In the genomic region with DNA sequence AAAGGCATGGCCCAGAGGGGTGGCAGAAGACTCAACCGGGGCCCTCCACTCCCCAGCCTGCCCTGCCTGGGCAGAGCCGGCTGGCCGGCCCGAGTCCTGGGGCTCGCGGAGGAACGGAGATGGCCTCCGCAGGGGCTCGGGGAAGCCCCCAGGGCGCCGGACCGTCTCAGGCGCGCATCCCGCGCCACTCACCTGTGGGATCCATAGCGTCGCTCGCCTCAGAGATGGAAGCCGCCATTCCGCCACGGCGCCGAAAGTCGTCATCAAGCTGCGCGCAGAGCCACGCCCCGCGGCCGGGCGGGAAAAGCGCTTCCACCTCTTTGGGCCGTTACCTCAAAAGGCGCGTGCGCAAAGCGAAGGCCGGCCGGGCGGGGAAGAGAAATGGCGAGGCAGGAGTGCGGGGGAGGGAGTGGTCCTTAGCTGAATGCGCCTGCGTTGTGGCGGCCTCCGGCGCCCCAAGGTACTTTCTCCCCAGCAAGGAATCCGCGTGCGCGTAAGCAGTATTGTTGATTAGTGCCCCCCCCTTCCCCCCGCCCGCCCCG, we compare ENCODE assay signal across 1 cellular context.
TF ChIP-seq lines count a peak whose summit lies in the region.

A gene with protein sequence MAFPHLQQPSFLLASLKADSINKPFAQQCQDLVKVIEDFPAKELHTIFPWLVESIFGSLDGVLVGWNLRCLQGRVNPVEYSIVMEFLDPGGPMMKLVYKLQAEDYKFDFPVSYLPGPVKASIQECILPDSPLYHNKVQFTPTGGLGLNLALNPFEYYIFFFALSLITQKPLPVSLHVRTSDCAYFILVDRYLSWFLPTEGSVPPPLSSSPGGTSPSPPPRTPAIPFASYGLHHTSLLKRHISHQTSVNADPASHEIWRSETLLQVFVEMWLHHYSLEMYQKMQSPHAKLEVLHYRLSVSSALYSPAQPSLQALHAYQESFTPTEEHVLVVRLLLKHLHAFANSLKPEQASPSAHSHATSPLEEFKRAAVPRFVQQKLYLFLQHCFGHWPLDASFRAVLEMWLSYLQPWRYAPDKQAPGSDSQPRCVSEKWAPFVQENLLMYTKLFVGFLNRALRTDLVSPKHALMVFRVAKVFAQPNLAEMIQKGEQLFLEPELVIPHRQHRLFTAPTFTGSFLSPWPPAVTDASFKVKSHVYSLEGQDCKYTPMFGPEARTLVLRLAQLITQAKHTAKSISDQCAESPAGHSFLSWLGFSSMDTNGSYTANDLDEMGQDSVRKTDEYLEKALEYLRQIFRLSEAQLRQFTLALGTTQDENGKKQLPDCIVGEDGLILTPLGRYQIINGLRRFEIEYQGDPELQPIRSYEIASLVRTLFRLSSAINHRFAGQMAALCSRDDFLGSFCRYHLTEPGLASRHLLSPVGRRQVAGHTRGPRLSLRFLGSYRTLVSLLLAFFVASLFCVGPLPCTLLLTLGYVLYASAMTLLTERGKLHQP (minus strand): TSS at position 265 of the 542 bp plus-strand sequence. CDS start 5,010 bp downstream, outside the sequence.

TF ChIP-seq in HepG2, 621 proteins besides CTCF, POLR2A, EP300 and RAD21 (continued from another document and continues in another):
- TF ChIP-seq, protein P1, sequence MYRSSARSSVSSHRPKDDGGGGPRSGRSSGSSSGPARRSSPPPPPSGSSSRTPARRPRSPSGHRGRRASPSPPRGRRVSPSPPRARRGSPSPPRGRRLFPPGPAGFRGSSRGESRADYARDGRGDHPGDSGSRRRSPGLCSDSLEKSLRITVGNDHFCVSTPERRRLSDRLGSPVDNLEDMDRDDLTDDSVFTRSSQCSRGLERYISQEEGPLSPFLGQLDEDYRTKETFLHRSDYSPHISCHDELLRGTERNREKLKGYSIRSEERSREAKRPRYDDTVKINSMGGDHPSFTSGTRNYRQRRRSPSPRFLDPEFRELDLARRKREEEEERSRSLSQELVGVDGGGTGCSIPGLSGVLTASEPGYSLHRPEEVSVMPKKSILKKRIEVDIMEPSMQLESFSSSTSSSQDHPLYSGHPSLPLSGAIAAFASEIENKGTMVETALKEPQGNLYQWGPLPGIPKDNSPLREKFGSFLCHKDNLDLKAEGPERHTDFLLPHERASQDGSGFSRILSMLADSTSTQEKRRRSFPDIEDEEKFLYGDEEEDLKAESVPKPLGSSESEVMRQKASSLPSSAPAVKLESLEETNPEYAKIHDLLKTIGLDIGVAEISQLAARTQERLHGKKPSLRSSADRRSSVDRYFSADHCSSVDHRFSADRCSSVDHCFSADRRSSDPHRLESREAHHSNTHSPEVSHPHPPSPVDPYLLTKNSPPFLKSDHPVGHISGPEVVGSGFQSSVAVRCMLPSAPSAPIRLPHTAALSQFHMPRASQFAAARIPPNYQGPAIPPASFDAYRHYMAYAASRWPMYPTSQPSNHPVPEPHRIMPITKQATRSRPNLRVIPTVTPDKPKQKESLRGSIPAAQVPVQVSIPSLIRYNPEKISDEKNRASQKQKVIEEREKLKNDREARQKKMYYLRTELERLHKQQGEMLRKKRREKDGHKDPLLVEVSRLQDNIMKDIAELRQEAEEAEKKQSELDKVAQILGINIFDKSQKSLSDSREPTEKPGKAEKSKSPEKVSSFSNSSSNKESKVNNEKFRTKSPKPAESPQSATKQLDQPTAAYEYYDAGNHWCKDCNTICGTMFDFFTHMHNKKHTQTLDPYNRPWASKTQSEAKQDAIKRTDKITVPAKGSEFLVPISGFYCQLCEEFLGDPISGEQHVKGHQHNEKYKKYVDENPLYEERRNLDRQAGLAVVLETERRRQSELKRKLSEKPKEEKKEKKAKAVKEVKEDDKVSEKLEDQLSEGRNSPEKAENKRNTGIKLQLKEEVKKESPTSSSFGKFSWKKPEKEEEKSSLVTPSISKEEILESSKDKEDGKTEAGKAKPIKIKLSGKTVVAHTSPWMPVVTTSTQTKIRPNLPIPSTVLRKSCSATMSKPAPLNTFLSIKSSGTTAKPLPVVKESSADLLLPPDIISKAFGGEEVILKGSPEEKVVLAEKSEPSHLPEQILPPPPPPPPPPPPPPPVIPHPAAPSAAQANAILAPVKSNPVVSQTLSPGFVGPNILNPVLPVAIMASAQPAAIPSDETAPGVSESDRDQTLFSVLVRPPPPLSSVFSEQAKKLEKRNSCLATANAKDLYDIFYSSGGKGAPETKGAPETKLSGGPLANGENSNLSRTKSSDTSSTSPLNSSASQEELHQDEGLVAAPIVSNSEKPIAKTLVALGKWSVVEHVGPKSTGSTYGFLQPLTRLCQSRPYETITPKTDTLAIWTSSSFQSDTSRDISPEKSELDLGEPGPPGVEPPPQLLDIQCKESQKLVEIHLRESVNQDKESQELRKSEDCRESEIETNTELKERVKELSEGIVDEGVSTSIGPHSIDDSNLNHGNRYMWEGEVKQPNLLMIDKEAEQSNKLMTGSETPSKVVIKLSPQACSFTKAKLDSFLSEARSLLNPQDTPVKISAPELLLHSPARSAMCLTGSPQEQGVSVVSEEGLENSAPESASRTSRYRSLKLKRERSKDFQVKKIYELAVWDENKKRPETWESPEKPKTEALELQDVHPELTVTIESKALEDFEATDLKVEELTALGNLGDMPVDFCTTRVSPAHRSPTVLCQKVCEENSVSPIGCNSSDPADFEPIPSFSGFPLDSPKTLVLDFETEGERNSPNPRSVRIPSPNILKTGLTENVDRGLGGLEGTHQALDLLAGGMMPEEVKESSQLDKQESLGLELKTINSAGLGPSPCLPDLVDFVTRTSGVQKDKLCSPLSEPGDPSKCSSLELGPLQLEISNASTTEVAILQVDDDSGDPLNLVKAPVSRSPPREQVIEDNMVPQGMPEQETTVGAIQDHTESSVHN (CRISPR knock-in tag; IDR thresholded peaks at IDR 0.05), result 0 out of 2 replicates have a peak, but pooled peaks have one; percentile 57
- TF ChIP-seq ZSCAN9 (CRISPR knock-in tag; IDR thresholded peaks at IDR 0.05; ENCODE audit: borderline replicate concordance), result 0 out of 2 replicates have a peak, but pooled peaks have one; percentile 26
- TF ChIP-seq, protein P2, sequence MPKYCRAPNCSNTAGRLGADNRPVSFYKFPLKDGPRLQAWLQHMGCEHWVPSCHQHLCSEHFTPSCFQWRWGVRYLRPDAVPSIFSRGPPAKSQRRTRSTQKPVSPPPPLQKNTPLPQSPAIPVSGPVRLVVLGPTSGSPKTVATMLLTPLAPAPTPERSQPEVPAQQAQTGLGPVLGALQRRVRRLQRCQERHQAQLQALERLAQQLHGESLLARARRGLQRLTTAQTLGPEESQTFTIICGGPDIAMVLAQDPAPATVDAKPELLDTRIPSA (CRISPR knock-in tag; IDR thresholded peaks at IDR 0.05; ENCODE audit: borderline replicate concordance), result no peak
- TF ChIP-seq ZNF589 (CRISPR knock-in tag; conservative IDR thresholded peaks at IDR 0.05), result peak; percentile 79
- TF ChIP-seq ZNF777 (CRISPR knock-in tag; IDR thresholded peaks at IDR 0.05), result no peak
- TF ChIP-seq SALL2 (CRISPR knock-in tag; IDR thresholded peaks at IDR 0.05), result peak; percentile 62; the same call in 1 of the 2 replicates
- 0 out of 2 replicates have a peak, but pooled peaks have one; percentile 81 for TF ChIP-seq SNAPC2 (CRISPR knock-in tag; IDR thresholded peaks at IDR 0.05)
- TF ChIP-seq ZNF569 (CRISPR knock-in tag; IDR thresholded peaks at IDR 0.05; ENCODE audit: borderline replicate concordance), result peak; percentile 66; the same call in 1 of the 2 replicates
- TF ChIP-seq, protein P3, sequence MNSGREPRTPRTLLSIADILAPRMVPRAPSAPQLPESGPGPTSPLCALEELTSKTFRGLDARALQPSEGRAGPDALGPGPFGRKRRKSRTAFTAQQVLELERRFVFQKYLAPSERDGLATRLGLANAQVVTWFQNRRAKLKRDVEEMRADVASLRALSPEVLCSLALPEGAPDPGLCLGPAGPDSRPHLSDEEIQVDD (CRISPR knock-in tag; IDR thresholded peaks at IDR 0.05; ENCODE audit: borderline replicate concordance), result no peak
- TF ChIP-seq ZNF24 (IDR thresholded peaks at IDR 0.05), result no peak
- TF ChIP-seq RARG (CRISPR knock-in tag; IDR thresholded peaks at IDR 0.05; ENCODE audit: low read depth), result no peak; the same call in 1 of the 2 replicates
- TF ChIP-seq, protein P4, sequence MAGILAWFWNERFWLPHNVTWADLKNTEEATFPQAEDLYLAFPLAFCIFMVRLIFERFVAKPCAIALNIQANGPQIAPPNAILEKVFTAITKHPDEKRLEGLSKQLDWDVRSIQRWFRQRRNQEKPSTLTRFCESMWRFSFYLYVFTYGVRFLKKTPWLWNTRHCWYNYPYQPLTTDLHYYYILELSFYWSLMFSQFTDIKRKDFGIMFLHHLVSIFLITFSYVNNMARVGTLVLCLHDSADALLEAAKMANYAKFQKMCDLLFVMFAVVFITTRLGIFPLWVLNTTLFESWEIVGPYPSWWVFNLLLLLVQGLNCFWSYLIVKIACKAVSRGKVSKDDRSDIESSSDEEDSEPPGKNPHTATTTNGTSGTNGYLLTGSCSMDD (CRISPR knock-in tag; IDR thresholded peaks at IDR 0.05), result no peak
- TF ChIP-seq, protein P5, sequence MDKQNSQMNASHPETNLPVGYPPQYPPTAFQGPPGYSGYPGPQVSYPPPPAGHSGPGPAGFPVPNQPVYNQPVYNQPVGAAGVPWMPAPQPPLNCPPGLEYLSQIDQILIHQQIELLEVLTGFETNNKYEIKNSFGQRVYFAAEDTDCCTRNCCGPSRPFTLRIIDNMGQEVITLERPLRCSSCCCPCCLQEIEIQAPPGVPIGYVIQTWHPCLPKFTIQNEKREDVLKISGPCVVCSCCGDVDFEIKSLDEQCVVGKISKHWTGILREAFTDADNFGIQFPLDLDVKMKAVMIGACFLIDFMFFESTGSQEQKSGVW (CRISPR knock-in tag; IDR thresholded peaks at IDR 0.05; ENCODE audit: borderline replicate concordance), result peak; percentile 86; the same call in 1 of the 2 replicates
- TF ChIP-seq, protein P6, sequence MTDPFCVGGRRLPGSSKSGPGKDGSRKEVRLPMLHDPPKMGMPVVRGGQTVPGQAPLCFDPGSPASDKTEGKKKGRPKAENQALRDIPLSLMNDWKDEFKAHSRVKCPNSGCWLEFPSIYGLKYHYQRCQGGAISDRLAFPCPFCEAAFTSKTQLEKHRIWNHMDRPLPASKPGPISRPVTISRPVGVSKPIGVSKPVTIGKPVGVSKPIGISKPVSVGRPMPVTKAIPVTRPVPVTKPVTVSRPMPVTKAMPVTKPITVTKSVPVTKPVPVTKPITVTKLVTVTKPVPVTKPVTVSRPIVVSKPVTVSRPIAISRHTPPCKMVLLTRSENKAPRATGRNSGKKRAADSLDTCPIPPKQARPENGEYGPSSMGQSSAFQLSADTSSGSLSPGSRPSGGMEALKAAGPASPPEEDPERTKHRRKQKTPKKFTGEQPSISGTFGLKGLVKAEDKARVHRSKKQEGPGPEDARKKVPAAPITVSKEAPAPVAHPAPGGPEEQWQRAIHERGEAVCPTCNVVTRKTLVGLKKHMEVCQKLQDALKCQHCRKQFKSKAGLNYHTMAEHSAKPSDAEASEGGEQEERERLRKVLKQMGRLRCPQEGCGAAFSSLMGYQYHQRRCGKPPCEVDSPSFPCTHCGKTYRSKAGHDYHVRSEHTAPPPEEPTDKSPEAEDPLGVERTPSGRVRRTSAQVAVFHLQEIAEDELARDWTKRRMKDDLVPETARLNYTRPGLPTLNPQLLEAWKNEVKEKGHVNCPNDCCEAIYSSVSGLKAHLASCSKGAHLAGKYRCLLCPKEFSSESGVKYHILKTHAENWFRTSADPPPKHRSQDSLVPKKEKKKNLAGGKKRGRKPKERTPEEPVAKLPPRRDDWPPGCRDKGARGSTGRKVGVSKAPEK (CRISPR knock-in tag; IDR thresholded peaks at IDR 0.05; ENCODE audit: borderline replicate concordance), result no peak
- TF ChIP-seq ZMYM3 (CRISPR knock-in tag; IDR thresholded peaks at IDR 0.05), result no peak
- peak; percentile 73; the same call in 1 of the 2 replicates for TF ChIP-seq ZNF564 (CRISPR knock-in tag; IDR thresholded peaks at IDR 0.05)
- peak; percentile 42; the same call in 1 of the 2 replicates for TF ChIP-seq FIP1L1 (IDR thresholded peaks at IDR 0.05; ENCODE audit: borderline replicate concordance, insufficient read depth, low read depth, low read length)
- peak; percentile 57 for TF ChIP-seq ZFY (CRISPR knock-in tag; IDR thresholded peaks at IDR 0.05)
- peak; percentile 73; the same call in 1 of the 2 replicates for TF ChIP-seq SRF (IDR thresholded peaks at IDR 0.05; ENCODE audit: low read depth, low read length)
- TF ChIP-seq RNF2 (conservative IDR thresholded peaks at IDR 0.05; ENCODE audit: low read depth), result no peak
- peak; percentile 62; the same call in 1 of the 2 replicates for TF ChIP-seq FOXA3 (CRISPR knock-in tag; IDR thresholded peaks at IDR 0.05)
- peak; percentile 30; the same call in 1 of the 2 replicates for TF ChIP-seq SIN3A (IDR thresholded peaks at IDR 0.05; ENCODE audit: borderline replicate concordance, low read depth, low read length)
- no peak for TF ChIP-seq CHD4 (IDR thresholded peaks at IDR 0.05; ENCODE audit: borderline replicate concordance, low read length)
- no peak for TF ChIP-seq ZNF382 (CRISPR knock-in tag; IDR thresholded peaks at IDR 0.05; ENCODE audit: borderline replicate concordance)
- peak; percentile 73; the same call in 1 of the 2 replicates for TF ChIP-seq ZNF737 (CRISPR knock-in tag; IDR thresholded peaks at IDR 0.05; ENCODE audit: borderline replicate concordance)
- peak; percentile 86 for TF ChIP-seq ZMYM4 (CRISPR knock-in tag; IDR thresholded peaks at IDR 0.05)
- TF ChIP-seq ZNF530 (CRISPR knock-in tag; IDR thresholded peaks at IDR 0.05; ENCODE audit: low read depth), result no peak
- peak; percentile 85; the same call in 1 of the 2 replicates for TF ChIP-seq KDM3A (CRISPR knock-in tag; IDR thresholded peaks at IDR 0.05; ENCODE audit: low read depth)
- 0 out of 2 replicates have a peak, but pooled peaks have one; percentile 52 for TF ChIP-seq SRY (CRISPR knock-in tag; IDR thresholded peaks at IDR 0.05)
- TF ChIP-seq ZMAT3 (CRISPR knock-in tag; conservative IDR thresholded peaks at IDR 0.05), result no peak; the same call in 1 of the 2 replicates
- TF ChIP-seq KLF9 (CRISPR knock-in tag; IDR thresholded peaks at IDR 0.05; ENCODE audit: low read depth), result no peak; the same call in 1 of the 2 replicates
- no peak for TF ChIP-seq ZNF460 (CRISPR knock-in tag; IDR thresholded peaks at IDR 0.05; ENCODE audit: borderline replicate concordance)
- 0 out of 2 replicates have a peak, but pooled peaks have one; percentile 43 for TF ChIP-seq ZNF30 (CRISPR knock-in tag; IDR thresholded peaks at IDR 0.05)
- no peak for TF ChIP-seq ZNF773 (CRISPR knock-in tag; IDR thresholded peaks at IDR 0.05; ENCODE audit: borderline replicate concordance)
- TF ChIP-seq ZNF121 (CRISPR knock-in tag; IDR thresholded peaks at IDR 0.05), result no peak
- TF ChIP-seq MIER3 (CRISPR knock-in tag; IDR thresholded peaks at IDR 0.05; ENCODE audit: borderline replicate concordance), result peak; percentile 65; the same call in 1 of the 2 replicates
- TF ChIP-seq, protein P7, sequence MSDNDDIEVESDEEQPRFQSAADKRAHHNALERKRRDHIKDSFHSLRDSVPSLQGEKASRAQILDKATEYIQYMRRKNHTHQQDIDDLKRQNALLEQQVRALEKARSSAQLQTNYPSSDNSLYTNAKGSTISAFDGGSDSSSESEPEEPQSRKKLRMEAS (IDR thresholded peaks at IDR 0.05), result peak; percentile 92
- TF ChIP-seq, protein P8, sequence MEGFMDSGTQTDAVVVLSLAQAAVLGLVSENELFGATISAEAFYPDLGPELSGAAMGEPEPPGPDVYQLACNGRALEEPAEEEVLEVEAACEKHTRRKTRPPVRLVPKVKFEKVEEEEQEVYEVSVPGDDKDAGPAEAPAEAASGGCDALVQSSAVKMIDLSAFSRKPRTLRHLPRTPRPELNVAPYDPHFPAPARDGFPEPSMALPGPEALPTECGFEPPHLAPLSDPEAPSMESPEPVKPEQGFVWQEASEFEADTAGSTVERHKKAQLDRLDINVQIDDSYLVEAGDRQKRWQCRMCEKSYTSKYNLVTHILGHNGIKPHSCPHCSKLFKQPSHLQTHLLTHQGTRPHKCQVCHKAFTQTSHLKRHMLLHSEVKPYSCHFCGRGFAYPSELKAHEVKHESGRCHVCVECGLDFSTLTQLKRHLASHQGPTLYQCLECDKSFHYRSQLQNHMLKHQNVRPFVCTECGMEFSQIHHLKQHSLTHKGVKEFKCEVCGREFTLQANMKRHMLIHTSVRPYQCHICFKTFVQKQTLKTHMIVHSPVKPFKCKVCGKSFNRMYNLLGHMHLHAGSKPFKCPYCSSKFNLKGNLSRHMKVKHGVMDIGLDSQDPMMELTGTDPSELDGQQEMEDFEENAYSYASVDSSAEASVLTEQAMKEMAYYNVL (CRISPR knock-in tag; IDR thresholded peaks at IDR 0.05; ENCODE audit: borderline replicate concordance), result peak; percentile 62; the same call in 1 of the 2 replicates
